ENCODE assay signal across 25 cellular contexts in genomic region chr3:77919244-77919643, GRCh38.
"Had no signal": no experiment of that assay in that cellular context is flagged by ENCODE, and none has a peak within 500 bp of the region (broad histone marks: within the 10 kb centered on the region; RNA-seq: fewer than 3 reads in every experiment).

No MANE protein-coding gene starts in this region.

- H3K4me1 Mint-ChIP-seq: IgD-negative memory B cell had no signal

- H3K4me2 ChIP-seq: KMS-11 had no signal

- H3K36me3 ChIP-seq: SJSA1 had no signal

- H3K27ac Mint-ChIP-seq: IgD-negative memory B cell had no signal

- H3K27me3 ChIP-seq: SJSA1 had no signal

- H3K9ac ChIP-seq: KMS-11 had no signal

- H3K36me3 Mint-ChIP-seq: IgD-negative memory B cell had no signal

- DNase-seq: Kasumi-1, MM.1S, NCI-H1048, NCI-H1105, NCI-H1417, NCI-H1436 treated with DMSO at 0.1 percent for 48 hours, NCI-H1694 treated with DMSO at 0.1 percent for 48 hours, NCI-H1930, NCI-H2081, NCI-H2171, NCI-H226, NCI-H446, NCI-H510A, NCI-H524 treated with DMSO at 0.1 percent for 48 hours, NCI-H69, NCI-H774, Right ventricle myocardium superior, RPMI8226, SIG-M5 had no signal

- H3K4me3 ChIP-seq: K562, SJSA1, SK-N-MC had no signal

- H3K4me3 Mint-ChIP-seq: IgD-negative memory B cell had no signal

- H3K9me3 ChIP-seq: SJSA1 had no signal

- H3K27ac ChIP-seq: HL-60, KMS-11, SJSA1, SK-N-MC had no signal

- H3K27me3 Mint-ChIP-seq: IgD-negative memory B cell had no signal

- H3K4me1 ChIP-seq: SJSA1 had no signal
